ENCODE assay signal across 19 cellular contexts in the genomic region with DNA sequence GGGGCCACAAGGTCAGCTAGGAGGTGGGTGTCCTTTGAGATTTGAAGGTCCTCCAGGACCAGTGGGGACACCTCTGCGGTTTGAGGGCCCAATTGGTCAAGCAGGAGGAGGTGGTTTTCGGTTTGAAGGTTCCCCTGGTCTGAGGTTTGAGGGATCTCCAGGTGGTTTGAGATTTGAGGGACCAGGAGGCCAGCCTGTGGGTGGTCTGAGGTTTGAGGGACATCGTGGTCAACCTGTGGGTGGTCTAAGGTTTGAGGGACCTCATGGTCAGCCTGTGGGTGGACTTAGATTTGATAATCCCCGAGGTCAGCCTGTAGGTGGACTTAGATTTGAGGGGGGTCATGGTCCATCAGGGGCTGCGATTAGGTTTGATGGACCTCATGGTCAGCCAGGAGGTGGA. TPM values are rescaled to one million over a fixed set of nuclear protein-coding genes. Genes with fewer than 3 reads are reported as not detected.
DNase-seq lines count a peak whose midpoint lies in the region; ATAC-seq and TF ChIP-seq lines count a peak whose summit lies in the region.
"Had no signal": no experiment of that assay in that cellular context is flagged by ENCODE, and none has a peak within 500 bp of the region (broad histone marks: within the 10 kb centered on the region; RNA-seq: fewer than 3 reads in every experiment).

No MANE protein-coding gene starts in this region.

- H3K9ac ChIP-seq in OCI-LY1 (ENCODE audit: low read length), result no peak overlapping the region

- peaks cover 53% of the 10 kb centered on the region for H3K4me1 ChIP-seq in OCI-LY1 (ENCODE audit: insufficient read depth, low read length, severe bottlenecking)
- peaks cover 42% of the 10 kb centered on the region for H3K4me1 ChIP-seq in effector memory CD4-positive, alpha-beta T cell (ENCODE audit: control insufficient read depth, insufficient read depth, low read length, poor library complexity, severe bottlenecking)
- peaks cover 11% of the 10 kb centered on the region for H3K4me1 ChIP-seq in prostate gland (replicated peaks)
- H3K4me1 ChIP-seq: SJSA1 had no signal

- H3K4me3 Mint-ChIP-seq in stimulated activated naive CD8-positive, alpha-beta T cell treated with anti-CD3 and anti-CD28 coated beads, Interleukin-15, Interleukin-2, amounts not matched to agents 100 ng/mL and 50 ng/mL, for 24 hours, result no peak overlapping the region
- no peak overlapping the region for H3K4me3 Mint-ChIP-seq in chondrocyte (ENCODE audit: unreplicated experiment)
- H3K4me3 Mint-ChIP-seq: H9 had no signal

- no peaks in the 10 kb centered on the region for H3K9me2 ChIP-seq in OCI-LY1 (ENCODE audit: low read depth, low read length)

- 98% methylated on average over 5 of the region's 5 CpGs for WGBS in prostate gland

- H3K36me3 Mint-ChIP-seq in stimulated activated naive CD8-positive, alpha-beta T cell treated with anti-CD3 and anti-CD28 coated beads, Interleukin-15, Interleukin-2, amounts not matched to agents 100 ng/mL and 50 ng/mL, for 24 hours (ENCODE audit: low read depth), result peaks cover 84% of the 10 kb centered on the region
- H3K36me3 Mint-ChIP-seq in chondrocyte (ENCODE audit: low read depth), result peaks cover 43% of the 10 kb centered on the region

- peaks cover 83% of the 10 kb centered on the region for H3K4me1 Mint-ChIP-seq in stimulated activated naive CD8-positive, alpha-beta T cell treated with anti-CD3 and anti-CD28 coated beads, Interleukin-15, Interleukin-2, amounts not matched to agents 100 ng/mL and 50 ng/mL, for 24 hours (ENCODE audit: low read depth)
- peaks cover 47% of the 10 kb centered on the region for H3K4me1 Mint-ChIP-seq in chondrocyte (ENCODE audit: low read depth)

- H4K20me1 ChIP-seq in OCI-LY1 (ENCODE audit: insufficient read depth, low read length), result peaks cover 7% of the 10 kb centered on the region

- intact Hi-C loops in prostate gland (cut with DNase I), result loop anchor here (10.0 kb wide), 1 partner anchor 264 kb away; the partner anchor contains the start of genes DDIAS and PRCP

- H3K79me2 ChIP-seq in OCI-LY1 (ENCODE audit: insufficient read depth, low read length), result peaks cover 92% of the 10 kb centered on the region

- H3F3A ChIP-seq in OCI-LY1 (ENCODE audit: insufficient read depth, low read length), result no peaks in the 10 kb centered on the region

- H3K27ac ChIP-seq in OCI-LY1 (ENCODE audit: low read depth, low read length, poor library complexity, severe bottlenecking) (no peak overlapping the region), prostate gland (no peak overlapping the region)
- no peak overlapping the region for H3K27ac ChIP-seq in effector memory CD4-positive, alpha-beta T cell (ENCODE audit: insufficient read depth, low read length, poor library complexity, severe bottlenecking)
- H3K27ac ChIP-seq: PC-9, SJSA1, thyroid gland had no signal

- peak overlapping the region; percentile 3 for H3K27ac Mint-ChIP-seq in stimulated activated naive CD8-positive, alpha-beta T cell treated with anti-CD3 and anti-CD28 coated beads, Interleukin-15, Interleukin-2, amounts not matched to agents 100 ng/mL and 50 ng/mL, for 24 hours
- peak overlapping the region; percentile 51 for H3K27ac Mint-ChIP-seq in chondrocyte (ENCODE audit: unreplicated experiment)
- H3K27ac Mint-ChIP-seq: H9 had no signal

- no peaks in the 10 kb centered on the region for H3K27me3 Mint-ChIP-seq in stimulated activated naive CD8-positive, alpha-beta T cell treated with anti-CD3 and anti-CD28 coated beads, Interleukin-15, Interleukin-2, amounts not matched to agents 100 ng/mL and 50 ng/mL, for 24 hours
- no peaks in the 10 kb centered on the region for H3K27me3 Mint-ChIP-seq in chondrocyte (ENCODE audit: low read depth)

- no peaks in the 10 kb centered on the region for H3K27me3 ChIP-seq in OCI-LY1 (ENCODE audit: insufficient read depth, low read length)
- H3K27me3 ChIP-seq in effector memory CD4-positive, alpha-beta T cell (replicated peaks; ENCODE audit: control insufficient read depth, insufficient read depth, low read length, poor library complexity, severe bottlenecking), result no peaks in the 10 kb centered on the region
- no peaks in the 10 kb centered on the region for H3K27me3 ChIP-seq in prostate gland (replicated peaks; ENCODE audit: insufficient read depth)
- H3K27me3 ChIP-seq: SJSA1, thyroid gland had no signal

- no peak for ATAC-seq in stimulated activated naive CD8-positive, alpha-beta T cell treated with anti-CD3 and anti-CD28 coated beads, Interleukin-15, Interleukin-2, amounts not matched to agents 100 U/mL and 50 U/mL, for 24 hours
- ATAC-seq in HG02885 (IDR thresholded peaks at IDR 0.05; ENCODE audit: poor library complexity, unreplicated experiment), result no peak
- ATAC-seq: activated CD4-positive, CD25-positive, alpha-beta regulatory T cell treated with anti-CD3 and anti-CD28 coated beads, Interleukin-2, amount 50 U/mL, for 24 hours had no signal

- H3K36me3 ChIP-seq in OCI-LY1 (ENCODE audit: insufficient read depth, low read length), result peaks cover 99% of the 10 kb centered on the region
- H3K36me3 ChIP-seq in effector memory CD4-positive, alpha-beta T cell (ENCODE audit: control insufficient read depth, insufficient read depth, low read length), result peaks cover 49% of the 10 kb centered on the region
- H3K36me3 ChIP-seq in prostate gland, result peaks cover 4 to 7% of the 10 kb centered on the region in 2 donors

- H3K4me3 ChIP-seq in OCI-LY1 (ENCODE audit: low read depth, low read length, poor library complexity, severe bottlenecking) (peak overlapping the region; percentile 41), prostate gland (no peak overlapping the region)
- no peak overlapping the region for H3K4me3 ChIP-seq in effector memory CD4-positive, alpha-beta T cell (ENCODE audit: insufficient read depth, low read depth, low read length, poor library complexity, severe bottlenecking)
- H3K4me3 ChIP-seq: PC-9, SJSA1, thyroid gland had no signal

- H3K4me2 ChIP-seq in OCI-LY1 (ENCODE audit: low read length), result peak overlapping the region; percentile 60; the same call in 1 of the 2 replicates

- no peaks in the 10 kb centered on the region for H3K9me3 ChIP-seq in OCI-LY1 (ENCODE audit: low read length)
- H3K9me3 ChIP-seq in effector memory CD4-positive, alpha-beta T cell (ENCODE audit: control insufficient read depth, low read length), result no peaks in the 10 kb centered on the region
- no peaks in the 10 kb centered on the region for H3K9me3 ChIP-seq in prostate gland
- H3K9me3 ChIP-seq: SJSA1, thyroid gland had no signal

- no peak for DNase-seq in stimulated activated naive CD8-positive, alpha-beta T cell treated with anti-CD3 and anti-CD28 coated beads, Interleukin-15, Interleukin-2, amounts not matched to agents 100 U/mL and 50 U/mL, for 24 hours
- DNase-seq in chondrocyte (ENCODE audit: low spot score) (no peak), NCI-H524 (lab: John Stamatoyannopoulos, UW) (no peak), prostate gland (ENCODE audit: low spot score) (no peak)
- no peak for DNase-seq in effector memory CD4-positive, alpha-beta T cell
- DNase-seq: activated effector memory CD4-positive, alpha-beta T cell treated with anti-CD3 and anti-CD28 coated beads, Interleukin-2, amount 50 U/mL, for 16 hours; effector CD4-positive, alpha-beta T cell; H9; midbrain; NCI-H1436; NCI-H69; PC-9; T1000; thyroid gland had no signal

- no peak overlapping the region for H2AFZ ChIP-seq in OCI-LY1 (ENCODE audit: low read length)
- H2AFZ ChIP-seq: PC-9 had no signal

- TF ChIP-seq CTCF in OCI-LY1 (IDR thresholded peaks at IDR 0.05; ENCODE audit: low read length), result no peak
- TF ChIP-seq CTCF in chondrocyte (IDR thresholded peaks at IDR 0.05), result no peak
- TF ChIP-seq CTCF in prostate gland (IDR thresholded peaks at IDR 0.05), result no peak

- no peaks in the 10 kb centered on the region for H3K9me3 Mint-ChIP-seq in stimulated activated naive CD8-positive, alpha-beta T cell treated with anti-CD3 and anti-CD28 coated beads, Interleukin-15, Interleukin-2, amounts not matched to agents 100 ng/mL and 50 ng/mL, for 24 hours
- H3K9me3 Mint-ChIP-seq in chondrocyte (ENCODE audit: low read depth), result peaks cover 3% of the 10 kb centered on the region
- H3K9me3 Mint-ChIP-seq: H9 had no signal

- TF ChIP-seq POLR2A in prostate gland (IDR thresholded peaks at IDR 0.05), result no peak

RNA-seq across cellular contexts. Expression of gene PCF11, which starts 11.8 kb away (rescaled TPM):
- total RNA-seq in chondrocyte (36.4 to 42.4 TPM (median 39.7 TPM) in 3 replicates), prostate gland (10 to 100 TPM; 64.1 to 75.2 TPM)

RNA-seq across cellular contexts. Expression of gene ANKRD42, which starts 24.8 kb away (rescaled TPM):
- total RNA-seq in chondrocyte (10.4 to 12.9 TPM (median 11.4 TPM) in 3 replicates), prostate gland (10 to 100 TPM; 11.6 to 24.5 TPM)
